20 cellular contexts compared by ENCODE assay signal in genomic region chr5:92777421-92777820, GRCh38.
DNase-seq lines count a peak whose midpoint lies in the region; ATAC-seq and TF ChIP-seq lines count a peak whose summit lies in the region.
"Had no signal": no experiment of that assay in that cellular context is flagged by ENCODE, and none has a peak within 500 bp of the region (broad histone marks: within the 10 kb centered on the region; RNA-seq: fewer than 3 reads in every experiment).

No MANE protein-coding gene starts in this region.

- no peaks in the 10 kb centered on the region for H3K9me3 Mint-ChIP-seq in progenitor cell of endocrine pancreas (ENCODE audit: low read depth)
- H3K9me3 Mint-ChIP-seq: H9 had no signal

- peaks cover 38% of the 10 kb centered on the region for H3K4me1 Mint-ChIP-seq in progenitor cell of endocrine pancreas (ENCODE audit: low read depth)
- H3K4me1 Mint-ChIP-seq: T-cell had no signal

- no peaks in the 10 kb centered on the region for H3K36me3 ChIP-seq in H7 (replicated peaks; ENCODE audit: control insufficient read depth, insufficient read depth, low read length)
- H3K36me3 ChIP-seq: Peyer's patch, SJCRH30 had no signal

- H3K36me3 Mint-ChIP-seq in progenitor cell of endocrine pancreas (ENCODE audit: insufficient read depth): no peaks in the 10 kb centered on the region
- H3K36me3 Mint-ChIP-seq: T-cell had no signal

- no peak overlapping the region for H3K4me3 Mint-ChIP-seq in progenitor cell of endocrine pancreas (ENCODE audit: low read depth)
- H3K4me3 Mint-ChIP-seq: CD4-positive, alpha-beta T cell; H9; T-cell had no signal

- ATAC-seq in GM21529 (IDR thresholded peaks at IDR 0.05; ENCODE audit: unreplicated experiment): no peak
- ATAC-seq: T-cell had no signal

- DNase-seq in H7 (peak; percentile 1), NCI-H226 (peak; percentile 12), fibroblast of the aortic adventitia (ENCODE audit: low read depth) (peak; percentile 4), progenitor cell of endocrine pancreas (ENCODE audit: low spot score, unreplicated experiment) (no peak)
- DNase-seq in stimulated activated naive CD4-positive, alpha-beta T cell (lab: John Stamatoyannopoulos, UW): no peak
- no peak for DNase-seq in activated CD8-positive, alpha-beta memory T cell treated with anti-CD3 and anti-CD28 coated beads for 24 hours
- DNase-seq: CD4-positive, alpha-beta T cell; GDM1; H9; NCI-H1092 treated with DMSO at 0.1 percent for 48 hours; NCI-H146; NCI-H2029; NCI-H2227 treated with DMSO at 0.1 percent for 48 hours; NCI-H510A treated with DMSO at 0.1 percent for 48 hours; NCI-H748 treated with DMSO at 0.1 percent for 48 hours; NK-92 treated with Interleukin-12 subunit alpha and Interleukin-12 subunit beta, amount 100 ng/mL, for 24 hours; Peyer's patch; SJCRH30; T-cell had no signal

- H3K27me3 ChIP-seq in H7 (ENCODE audit: control insufficient read depth, insufficient read depth, low read length): no peaks in the 10 kb centered on the region
- H3K27me3 ChIP-seq: Peyer's patch, SJCRH30 had no signal

- H3K27ac Mint-ChIP-seq in progenitor cell of endocrine pancreas: peak overlapping the region; percentile 67
- H3K27ac Mint-ChIP-seq: CD4-positive, alpha-beta T cell; T-cell had no signal

- TF ChIP-seq CTCF in fibroblast of the aortic adventitia (IDR thresholded peaks at IDR 0.05; ENCODE audit: insufficient read depth, low read length): no peak
- TF ChIP-seq CTCF in progenitor cell of endocrine pancreas (IDR thresholded peaks at IDR 0.05; ENCODE audit: unreplicated experiment): no peak

- H3K4me3 ChIP-seq in H7 (ENCODE audit: insufficient read depth, low read depth, low read length) (no peak overlapping the region), fibroblast of the aortic adventitia (ENCODE audit: low read depth, low read length) (no peak overlapping the region)
- H3K4me3 ChIP-seq: Peyer's patch, SJCRH30 had no signal

- no peaks in the 10 kb centered on the region for H3K27me3 Mint-ChIP-seq in progenitor cell of endocrine pancreas
- H3K27me3 Mint-ChIP-seq: CD4-positive, alpha-beta T cell; T-cell had no signal

Comparison
In these comparisons a context has a peak if more than half of its experiments do, and no peak if none do; other contexts are left out.
1. DNase-seq: peak in H7 (single experiment), NCI-H226 (single experiment) and fibroblast of the aortic adventitia (single experiment); none in progenitor cell of endocrine pancreas (single experiment), stimulated activated naive CD4-positive, alpha-beta T cell (0 of 6) and activated CD8-positive, alpha-beta memory T cell treated with anti-CD3 and anti-CD28 coated beads for 24 hours (single experiment).